ENCODE assay signal across 22 cellular contexts in genomic region chr3:71568217-71568616, GRCh38. TPM values are rescaled to one million over a fixed set of nuclear protein-coding genes. Genes with fewer than 3 reads are reported as not detected.
DNase-seq lines count a peak whose midpoint lies in the region; ATAC-seq and TF ChIP-seq lines count a peak whose summit lies in the region.
"Had no signal": no experiment of that assay in that cellular context is flagged by ENCODE, and none has a peak within 500 bp of the region (broad histone marks: within the 10 kb centered on the region; RNA-seq: fewer than 3 reads in every experiment).

No MANE protein-coding gene starts in this region.

- H3K36me3 ChIP-seq in OCI-LY1 (ENCODE audit: insufficient read depth, low read length) (peaks cover 37% of the 10 kb centered on the region; the same call in 1 of the 2 replicates), mucosa of descending colon (ENCODE audit: low read depth) (no peaks in the 10 kb centered on the region), tibial nerve (peaks cover 0 to 8% (median 0%) of the 10 kb centered on the region in 3 donors)
- H3K36me3 ChIP-seq: cardiac muscle cell had no signal

- H3K27me3 ChIP-seq in OCI-LY1 (ENCODE audit: insufficient read depth, low read length): no peaks in the 10 kb centered on the region
- no peaks in the 10 kb centered on the region for H3K27me3 ChIP-seq in tibial nerve
- H3K27me3 ChIP-seq: cardiac muscle cell, Peyer's patch had no signal

- no peaks in the 10 kb centered on the region for H3F3A ChIP-seq in OCI-LY1 (ENCODE audit: insufficient read depth, low read length)

- H3K4me1 Mint-ChIP-seq in CD14-positive monocyte (peaks cover 34% of the 10 kb centered on the region), natural killer cell (peaks cover 6 to 9% of the 10 kb centered on the region in 2 donors)

- no peak for TF ChIP-seq POLR2A in tibial nerve (IDR thresholded peaks at IDR 0.05)

- H3K36me3 Mint-ChIP-seq in CD14-positive monocyte (peaks cover 42 to 68% of the 10 kb centered on the region in 2 donors), natural killer cell (no peaks in the 10 kb centered on the region)

- H3K4me1 ChIP-seq in OCI-LY1 (ENCODE audit: insufficient read depth, low read length, severe bottlenecking): peaks cover 100% of the 10 kb centered on the region
- H3K4me1 ChIP-seq in mucosa of descending colon (ENCODE audit: low read depth): peaks cover 13% of the 10 kb centered on the region
- H3K4me1 ChIP-seq in tibial nerve: peaks cover 0 to 12% (median 0%) of the 10 kb centered on the region in 4 donors
- H3K4me1 ChIP-seq: lower lobe of right lung had no signal

- peaks cover 61% of the 10 kb centered on the region for H3K79me2 ChIP-seq in OCI-LY1 (ENCODE audit: insufficient read depth, low read length)

- H3K27me3 Mint-ChIP-seq in CD14-positive monocyte (ENCODE audit: low read depth in 3 of 3) (no peaks in the 10 kb centered on the region), natural killer cell (ENCODE audit: low read depth in 2 of 2) (no peaks in the 10 kb centered on the region)
- H3K27me3 Mint-ChIP-seq: activated naive CD4-positive, alpha-beta T cell treated with anti-CD3 and anti-CD28 coated beads, Interleukin-2, amount 50 U/mL, for 24 hours had no signal

- H3K9ac ChIP-seq in OCI-LY1 (ENCODE audit: low read length): peak overlapping the region; percentile 46; the same call in 1 of the 2 replicates

- no peak overlapping the region for H3K4me3 Mint-ChIP-seq in CD14-positive monocyte
- no peak overlapping the region for H3K4me3 Mint-ChIP-seq in natural killer cell
- H3K4me3 Mint-ChIP-seq: activated naive CD4-positive, alpha-beta T cell treated with anti-CD3 and anti-CD28 coated beads, Interleukin-2, amount 50 U/mL, for 24 hours had no signal

- H3K4me2 ChIP-seq in OCI-LY1 (ENCODE audit: low read length): peak overlapping the region; percentile 48; the same call in 1 of the 2 replicates

- H3K27ac Mint-ChIP-seq in CD14-positive monocyte (peak overlapping the region in 6 of 7 donors; percentile 43 to 73 (median 60)), natural killer cell (no peak overlapping the region)
- H3K27ac Mint-ChIP-seq: activated naive CD4-positive, alpha-beta T cell treated with anti-CD3 and anti-CD28 coated beads, Interleukin-2, amount 50 U/mL, for 24 hours had no signal

- H4K20me1 ChIP-seq in OCI-LY1 (ENCODE audit: insufficient read depth, low read length): no peaks in the 10 kb centered on the region

- H3K4me3 ChIP-seq in OCI-LY1 (ENCODE audit: low read depth, low read length, poor library complexity, severe bottlenecking): no peak overlapping the region
- H3K4me3 ChIP-seq in mucosa of descending colon: no peak overlapping the region
- no peak overlapping the region for H3K4me3 ChIP-seq in tibial nerve
- H3K4me3 ChIP-seq: cardiac muscle cell, lower lobe of right lung, Peyer's patch, psoas muscle had no signal

- intact Hi-C loops in CD14-positive monocyte (cut with micrococcal nuclease): loop anchor here in 1 of 2 donors (10.0 kb wide), 1 partner anchor 113 kb away; no protein-coding TSS in a partner anchor
- intact Hi-C loops in mucosa of descending colon (cut with DNase I, micrococcal nuclease): no loop called here
- intact Hi-C loops in natural killer cell (cut with micrococcal nuclease): no loop called here

- H3K27ac ChIP-seq in OCI-LY1 (ENCODE audit: low read depth, low read length, poor library complexity, severe bottlenecking): peak overlapping the region; percentile 98
- no peak overlapping the region for H3K27ac ChIP-seq in tibial nerve
- H3K27ac ChIP-seq: cardiac muscle cell, lower lobe of right lung, Peyer's patch, psoas muscle had no signal

- H3K9me3 ChIP-seq in OCI-LY1 (ENCODE audit: low read length) (no peaks in the 10 kb centered on the region), mucosa of descending colon (no peaks in the 10 kb centered on the region), tibial nerve (no peaks in the 10 kb centered on the region)
- H3K9me3 ChIP-seq: lower lobe of right lung, Peyer's patch, psoas muscle had no signal

- H3K9me3 Mint-ChIP-seq in CD14-positive monocyte (no peaks in the 10 kb centered on the region), natural killer cell (no peaks in the 10 kb centered on the region)
- H3K9me3 Mint-ChIP-seq: activated naive CD4-positive, alpha-beta T cell treated with anti-CD3 and anti-CD28 coated beads, Interleukin-2, amount 50 U/mL, for 24 hours had no signal

- DNase-seq in CD14-positive monocyte (ENCODE audit: low spot score): no peak
- DNase-seq in mucosa of descending colon: no peak
- no peak for DNase-seq in tibial nerve (ENCODE audit: low spot score in 2 of 2)
- DNase-seq in NCI-H1105 treated with DMSO at 0.1 percent for 48 hours (lab: John Stamatoyannopoulos, UW): no peak
- no peak for DNase-seq in natural killer cell
- DNase-seq: ACHN; activated CD4-positive, alpha-beta T cell treated with anti-CD3 and anti-CD28 coated beads, Interleukin-2, amount 50 U/mL, for 48 hours; activated CD8-positive, alpha-beta memory T cell treated with anti-CD3 and anti-CD28 coated beads, Interleukin-2, amount 50 U/mL, for 4 hours; aorta; C1 segment of cervical spinal cord; islet precursor cell; lower lobe of right lung; NCI-H1436 treated with DMSO at 0.1 percent for 48 hours; NCI-H510A; Peyer's patch; psoas muscle; SIG-M5; SW 1271 had no signal

- H3K9me2 ChIP-seq in OCI-LY1 (ENCODE audit: low read depth, low read length): no peaks in the 10 kb centered on the region

- TF ChIP-seq CTCF in CD14-positive monocyte (IDR thresholded peaks at IDR 0.05) (no peak), OCI-LY1 (IDR thresholded peaks at IDR 0.05; ENCODE audit: low read length) (no peak), mucosa of descending colon (IDR thresholded peaks at IDR 0.05) (no peak), tibial nerve (IDR thresholded peaks at IDR 0.05) (no peak), natural killer cell (IDR thresholded peaks at IDR 0.05) (no peak)

- no peak overlapping the region for H2AFZ ChIP-seq in OCI-LY1 (ENCODE audit: low read length)

- no peak for TF ChIP-seq EP300 in tibial nerve (IDR thresholded peaks at IDR 0.05)

- peak; percentile 42 for ATAC-seq in GM19438 (IDR thresholded peaks at IDR 0.05; ENCODE audit: low read depth, unreplicated experiment)
- peak; percentile 32 for ATAC-seq in mucosa of descending colon
- ATAC-seq in natural killer cell: no peak
- ATAC-seq: lower lobe of right lung, psoas muscle had no signal

RNA-seq across cellular contexts. Expression of gene FOXP1, which starts 15.3 kb away (rescaled TPM):
- polyA plus RNA-seq in CD14-positive monocyte: 10 to 100 TPM; 27.8 to 42.6 TPM
- total RNA-seq in mucosa of descending colon: 100 to 1,000 TPM; 133 to 217 (median 214) TPM
- total RNA-seq in tibial nerve: 100 to 1,000 TPM in 1 of 4 donors, 10 to 100 TPM in 3; 86.4 to 107 (median 93.8) TPM
- total RNA-seq in natural killer cell: 100 to 1,000 TPM; 166 to 185 (median 166) TPM

Comparison
In these comparisons a context has a peak if more than half of its experiments do, and no peak if none do; other contexts are left out.
1. H3K27ac Mint-ChIP-seq: peak in CD14-positive monocyte (6 of 7); none in natural killer cell (0 of 2).
2. ATAC-seq: peak in GM19438 (single experiment) and mucosa of descending colon (single experiment); none in natural killer cell (0 of 3).